ENCODE assay signal across 20 cellular contexts in genomic region chr5:131639148-131639547, GRCh38. TPM values are rescaled to one million over a fixed set of nuclear protein-coding genes. Genes with fewer than 3 reads are reported as not detected.
A peak's percentile ranks its signal among the peaks of the same experiment; 100 is the strongest.
DNase-seq lines count a peak whose midpoint lies in the region; ATAC-seq, FAIRE-seq and TF ChIP-seq lines count a peak whose summit lies in the region.
"Had no signal": no experiment of that assay in that cellular context is flagged by ENCODE, and none has a peak within 500 bp of the region (broad histone marks: within the 10 kb centered on the region; RNA-seq: fewer than 3 reads in every experiment).

No MANE protein-coding gene starts in this region.

- no peak for DNase-seq in activated CD8-positive, alpha-beta T cell treated with anti-CD3 and anti-CD28 coated beads for 36 hours
- no peak for DNase-seq in activated CD8-positive, alpha-beta T cell treated with anti-CD3 and anti-CD28 coated beads, Interleukin-2, amount 10 ng/mL, durations not matched to agents 7 days and 5 days
- no peak for DNase-seq in GM12891 (ENCODE audit: insufficient read length, low spot score)
- DNase-seq in naive thymus-derived CD8-positive, alpha-beta T cell: no peak
- no peak for DNase-seq in tibial nerve (ENCODE audit: low spot score in 2 of 2)
- DNase-seq in GM20000 (ENCODE audit: low spot score): no peak
- no peak for DNase-seq in NK-92 (lab: John Stamatoyannopoulos, UW; ENCODE audit: unreplicated experiment)
- DNase-seq: MV-4-11, NCI-H1436, NCI-H1930, NCI-H2171, NCI-H526, PC-9, SIG-M5 had no signal

- no peak overlapping the region for H3K4me3 ChIP-seq in tibial nerve
- H3K4me3 ChIP-seq: A549; BLaER1 treated with 17β-estradiol and CSF1 and Interleukin-3, amounts not matched to agents 10 nM and 100 nM; HAP-1; PC-9 had no signal

- H3K4me3 Mint-ChIP-seq in activated CD8-positive, alpha-beta T cell treated with anti-CD3 and anti-CD28 coated beads for 36 hours: no peak overlapping the region
- no peak overlapping the region for H3K4me3 Mint-ChIP-seq in activated CD8-positive, alpha-beta T cell treated with anti-CD3 and anti-CD28 coated beads, Interleukin-2, amount 10 ng/mL, durations not matched to agents 7 days and 5 days
- no peak overlapping the region for H3K4me3 Mint-ChIP-seq in activated T-helper 17 cell treated with anti-CD3 and anti-CD28 coated beads, Interleukin-2, amount 50 U/mL, for 72 hours
- H3K4me3 Mint-ChIP-seq in naive thymus-derived CD8-positive, alpha-beta T cell: peak overlapping the region in 3 of 10 donors; percentile 56 to 66 (median 64)

- no peaks in the 10 kb centered on the region for H3K9me3 ChIP-seq in tibial nerve
- H3K9me3 ChIP-seq: A549; BLaER1 treated with 17β-estradiol and CSF1 and Interleukin-3, amounts not matched to agents 10 nM and 100 nM; HAP-1 had no signal

- TF ChIP-seq POLR2A in GM12891 (IDR thresholded peaks at IDR 0.05; ENCODE audit: low read depth, low read length) (no peak), tibial nerve (IDR thresholded peaks at IDR 0.05) (no peak)

- FAIRE-seq in GM12891 (lab: Jason Lieb, UNC): no peak
- FAIRE-seq: A549 had no signal

- no peaks in the 10 kb centered on the region for H3K27me3 ChIP-seq in tibial nerve
- H3K27me3 ChIP-seq: BLaER1 treated with 17β-estradiol and CSF1 and Interleukin-3, amounts not matched to agents 10 nM and 100 nM had no signal

- H3K4me1 Mint-ChIP-seq in activated CD8-positive, alpha-beta T cell treated with anti-CD3 and anti-CD28 coated beads for 36 hours (ENCODE audit: low read depth): peaks cover 24% of the 10 kb centered on the region
- peaks cover 30% of the 10 kb centered on the region for H3K4me1 Mint-ChIP-seq in activated CD8-positive, alpha-beta T cell treated with anti-CD3 and anti-CD28 coated beads, Interleukin-2, amount 10 ng/mL, durations not matched to agents 7 days and 5 days (ENCODE audit: low read depth)
- peaks cover 12% of the 10 kb centered on the region for H3K4me1 Mint-ChIP-seq in activated T-helper 17 cell treated with anti-CD3 and anti-CD28 coated beads, Interleukin-2, amount 50 U/mL, for 72 hours
- peaks cover 17 to 56% (median 33%) of the 10 kb centered on the region in 4 donors for H3K4me1 Mint-ChIP-seq in naive thymus-derived CD8-positive, alpha-beta T cell

- intact Hi-C loops in activated CD8-positive, alpha-beta T cell treated with anti-CD3 and anti-CD28 coated beads for 36 hours (cut with micrococcal nuclease): loop anchor here (5.0 kb wide), 1 partner anchor 158 kb away; the partner anchor contains the start of gene FNIP1

- H3K4me1 ChIP-seq in tibial nerve: peaks cover 0 to 10% (median 3%) of the 10 kb centered on the region in 4 donors

- H3K36me3 ChIP-seq in tibial nerve: peaks cover 0 to 7% (median 0%) of the 10 kb centered on the region in 3 donors
- H3K36me3 ChIP-seq: HAP-1 had no signal

- H3K27ac Mint-ChIP-seq in activated CD8-positive, alpha-beta T cell treated with anti-CD3 and anti-CD28 coated beads for 36 hours: peak overlapping the region; percentile 92
- H3K27ac Mint-ChIP-seq in activated CD8-positive, alpha-beta T cell treated with anti-CD3 and anti-CD28 coated beads, Interleukin-2, amount 10 ng/mL, durations not matched to agents 7 days and 5 days: no peak overlapping the region
- H3K27ac Mint-ChIP-seq in activated T-helper 17 cell treated with anti-CD3 and anti-CD28 coated beads, Interleukin-2, amount 50 U/mL, for 72 hours: peak overlapping the region; percentile 84
- peak overlapping the region in 6 of 10 donors; percentile 5 to 95 (median 88) for H3K27ac Mint-ChIP-seq in naive thymus-derived CD8-positive, alpha-beta T cell

- no peak for TF ChIP-seq EP300 in tibial nerve (IDR thresholded peaks at IDR 0.05)

- H3K27ac ChIP-seq in tibial nerve: no peak overlapping the region
- H3K27ac ChIP-seq: A549, PC-9, RWPE1 had no signal

- peaks cover 3% of the 10 kb centered on the region for H3K36me3 Mint-ChIP-seq in activated CD8-positive, alpha-beta T cell treated with anti-CD3 and anti-CD28 coated beads for 36 hours (ENCODE audit: low read depth)
- peaks cover 15% of the 10 kb centered on the region for H3K36me3 Mint-ChIP-seq in activated CD8-positive, alpha-beta T cell treated with anti-CD3 and anti-CD28 coated beads, Interleukin-2, amount 10 ng/mL, durations not matched to agents 7 days and 5 days (ENCODE audit: low read depth)
- H3K36me3 Mint-ChIP-seq in activated T-helper 17 cell treated with anti-CD3 and anti-CD28 coated beads, Interleukin-2, amount 50 U/mL, for 72 hours (ENCODE audit: low read depth): peaks cover 12% of the 10 kb centered on the region
- peaks cover 0 to 5% (median 4%) of the 10 kb centered on the region in 3 donors for H3K36me3 Mint-ChIP-seq in naive thymus-derived CD8-positive, alpha-beta T cell

- no peaks in the 10 kb centered on the region for H3K27me3 Mint-ChIP-seq in activated CD8-positive, alpha-beta T cell treated with anti-CD3 and anti-CD28 coated beads for 36 hours
- no peaks in the 10 kb centered on the region for H3K27me3 Mint-ChIP-seq in activated CD8-positive, alpha-beta T cell treated with anti-CD3 and anti-CD28 coated beads, Interleukin-2, amount 10 ng/mL, durations not matched to agents 7 days and 5 days (ENCODE audit: low read depth)
- no peaks in the 10 kb centered on the region for H3K27me3 Mint-ChIP-seq in activated T-helper 17 cell treated with anti-CD3 and anti-CD28 coated beads, Interleukin-2, amount 50 U/mL, for 72 hours
- H3K27me3 Mint-ChIP-seq in naive thymus-derived CD8-positive, alpha-beta T cell: peaks cover 0 to 2% (median 0%) of the 10 kb centered on the region in 5 donors

- ATAC-seq in activated CD8-positive, alpha-beta T cell treated with anti-CD3 and anti-CD28 coated beads for 36 hours: no peak
- no peak for ATAC-seq in activated CD8-positive, alpha-beta T cell treated with anti-CD3 and anti-CD28 coated beads, Interleukin-2, amount 10 ng/mL, durations not matched to agents 7 days and 5 days
- no peak for ATAC-seq in activated T-helper 17 cell treated with anti-CD3 and anti-CD28 coated beads, Interleukin-2, amount 50 U/mL, for 72 hours (replicated peaks)
- no peak for ATAC-seq in naive thymus-derived CD8-positive, alpha-beta T cell
- ATAC-seq: A549, SK-N-SH treated with all-trans-retinoic acid at 6 μM for 48 hours had no signal

- CTCF ChIA-PET in activated CD8-positive, alpha-beta T cell treated with anti-CD3 and anti-CD28 coated beads for 36 hours (lab: Charles Lee): interaction anchor here (0.8 to 3.6 kb wide), 2 partner anchors 50 to 424 kb away, joined by 3 to 9 read pairs; no protein-coding TSS in a partner anchor
- CTCF ChIA-PET in activated CD8-positive, alpha-beta T cell treated with anti-CD3 and anti-CD28 coated beads, Interleukin-2, amount 10 ng/mL, durations not matched to agents 7 days and 5 days (lab: Charles Lee): interaction anchor here (1.0 to 3.3 kb wide), 2 partner anchors 49 to 172 kb away, joined by 4 to 11 read pairs; no protein-coding TSS in a partner anchor

- no peaks in the 10 kb centered on the region for H3K9me3 Mint-ChIP-seq in activated CD8-positive, alpha-beta T cell treated with anti-CD3 and anti-CD28 coated beads for 36 hours
- H3K9me3 Mint-ChIP-seq in activated CD8-positive, alpha-beta T cell treated with anti-CD3 and anti-CD28 coated beads, Interleukin-2, amount 10 ng/mL, durations not matched to agents 7 days and 5 days (ENCODE audit: insufficient read depth): no peaks in the 10 kb centered on the region
- no peaks in the 10 kb centered on the region for H3K9me3 Mint-ChIP-seq in activated T-helper 17 cell treated with anti-CD3 and anti-CD28 coated beads, Interleukin-2, amount 50 U/mL, for 72 hours
- H3K9me3 Mint-ChIP-seq in naive thymus-derived CD8-positive, alpha-beta T cell: no peaks in the 10 kb centered on the region

- no peak for TF ChIP-seq CTCF in activated CD8-positive, alpha-beta T cell treated with anti-CD3 and anti-CD28 coated beads for 36 hours (IDR thresholded peaks at IDR 0.05)
- no peak for TF ChIP-seq CTCF in tibial nerve (IDR thresholded peaks at IDR 0.05)
- no peak for TF ChIP-seq CTCF in GM20000 (IDR thresholded peaks at IDR 0.05; ENCODE audit: extremely low read depth, missing control alignments)

- POLR2A ChIA-PET in activated CD8-positive, alpha-beta T cell treated with anti-CD3 and anti-CD28 coated beads for 36 hours (lab: Charles Lee): no interaction called here
- POLR2A ChIA-PET in activated CD8-positive, alpha-beta T cell treated with anti-CD3 and anti-CD28 coated beads, Interleukin-2, amount 10 ng/mL, durations not matched to agents 7 days and 5 days (lab: Charles Lee): no interaction called here
- POLR2A ChIA-PET in naive thymus-derived CD8-positive, alpha-beta T cell (lab: Charles Lee): interaction anchor here (1.1 to 2.0 kb wide), 2 partner anchors 49 to 158 kb away, joined by 3 to 7 read pairs; partner anchors contain the start of gene FNIP1

TF ChIP-seq in GM12891, 5 proteins besides CTCF, POLR2A, EP300 and RAD21:
- TF ChIP-seq SPI1 (IDR thresholded peaks at IDR 0.05; ENCODE audit: low read depth, low read length) (peak; percentile 88), POLR2AphosphoS5 (IDR thresholded peaks at IDR 0.05; ENCODE audit: low read depth, low read length) (no peak), TAF1 (IDR thresholded peaks at IDR 0.05; ENCODE audit: low read depth, low read length) (no peak), PAX5 (IDR thresholded peaks at IDR 0.05; ENCODE audit: insufficient read depth, low read length, severe bottlenecking) (no peak), POU2F2 (IDR thresholded peaks at IDR 0.05; ENCODE audit: low read depth, low read length) (no peak)

RNA-seq across cellular contexts. Expression of gene RAPGEF6, which starts 4.1 kb away (rescaled TPM):
- total RNA-seq in activated CD8-positive, alpha-beta T cell treated with anti-CD3 and anti-CD28 coated beads for 36 hours: 10 to 100 TPM; 27.0 to 34.1 TPM
- total RNA-seq in activated CD8-positive, alpha-beta T cell treated with anti-CD3 and anti-CD28 coated beads, Interleukin-2, amount 10 ng/mL, durations not matched to agents 7 days and 5 days: 10 to 100 TPM; 36.4 to 40.9 TPM
- 5.3 TPM for polyA plus RNA-seq in GM12891 (2012; ENCODE audit: low read depth, missing spikeins)
- 10 to 100 TPM; 50.6 to 57.6 TPM for total RNA-seq in activated T-helper 17 cell treated with anti-CD3 and anti-CD28 coated beads, Interleukin-2, amount 50 U/mL, for 72 hours
- total RNA-seq in naive thymus-derived CD8-positive, alpha-beta T cell: 100 to 1,000 TPM; 121 to 131 TPM
- polyA plus RNA-seq in naive thymus-derived CD8-positive, alpha-beta T cell: 10 to 100 TPM; 30.7 to 39.9 (median 34.8) TPM
- total RNA-seq in tibial nerve: 10 to 100 TPM; 25.1 to 36.4 (median 26.6) TPM
